13 cellular contexts compared by ENCODE assay signal in the genomic region with DNA sequence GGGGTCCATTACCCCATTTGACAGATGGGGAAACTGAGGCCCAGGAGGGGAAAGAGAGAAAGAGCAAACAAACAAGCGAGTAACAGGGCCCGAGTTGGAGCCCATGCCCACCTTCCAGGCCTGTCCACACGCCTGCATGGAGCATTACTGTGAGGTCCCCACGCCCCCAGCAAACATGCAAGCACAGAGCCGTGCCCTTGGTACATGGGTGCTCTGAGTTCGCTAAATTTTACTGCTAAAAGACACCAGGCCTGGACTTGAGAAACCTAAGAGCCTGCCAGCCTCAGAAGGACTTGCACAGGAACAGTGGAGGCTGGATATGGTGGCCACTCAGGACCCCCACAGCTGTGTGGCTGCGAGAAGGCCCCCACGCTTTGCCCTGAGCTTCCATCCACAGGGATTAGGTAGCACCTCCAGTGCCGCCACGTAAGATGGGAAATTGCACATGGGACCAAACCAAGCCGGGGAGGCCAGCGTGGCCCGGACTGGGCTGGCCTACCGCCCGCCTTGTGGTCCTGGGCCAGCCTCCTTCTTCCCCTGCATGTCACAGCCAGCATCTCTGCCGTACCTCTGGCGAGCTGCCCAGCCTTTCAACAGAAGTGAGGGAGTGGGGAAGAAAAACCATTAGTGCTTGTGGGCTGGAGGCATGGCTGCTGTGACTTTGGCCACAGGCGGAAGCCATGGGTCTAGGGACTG. TPM values are rescaled to one million over a fixed set of nuclear protein-coding genes. Genes with fewer than 3 reads are reported as not detected.
DNase-seq lines count a peak whose midpoint lies in the region; ATAC-seq and TF ChIP-seq lines count a peak whose summit lies in the region.
"Had no signal": no experiment of that assay in that cellular context is flagged by ENCODE, and none has a peak within 500 bp of the region (broad histone marks: within the 10 kb centered on the region; RNA-seq: fewer than 3 reads in every experiment).

No MANE protein-coding gene starts in this region.

- 37% methylated on average over 18 of the region's 18 CpGs for WGBS in prostate gland

- H3K27me3 ChIP-seq in prostate gland (replicated peaks; ENCODE audit: insufficient read depth) = no peaks in the 10 kb centered on the region

- intact Hi-C loops in prostate gland (cut with DNase I) = no loop called here

- POLR2A ChIA-PET in WTC11 (lab: Charles Lee) = interaction anchor here (1.0 kb wide), 1 partner anchor 68 kb away, joined by 3 read pairs; a partner anchor contains a TSS

- CTCF ChIA-PET in WTC11 (lab: Charles Lee) = interaction anchor here (1.2 to 4.1 kb wide), 2 partner anchors 10 to 15 kb away, joined by 4 to 25 read pairs; no protein-coding TSS in a partner anchor

- no peaks in the 10 kb centered on the region for H3K36me3 Mint-ChIP-seq in chondrocyte (ENCODE audit: low read depth)
- H3K36me3 Mint-ChIP-seq in WTC11 = no peaks in the 10 kb centered on the region

- peak overlapping the region in 1 of 2 donors; percentile 31 for H3K27ac ChIP-seq in prostate gland

- H3K36me3 ChIP-seq in prostate gland = no peaks in the 10 kb centered on the region

- no peak for TF ChIP-seq POLR2A in prostate gland (IDR thresholded peaks at IDR 0.05)

- ATAC-seq in WTC11 = no peak
- ATAC-seq: stimulated activated naive CD8-positive, alpha-beta T cell treated with anti-CD3 and anti-CD28 coated beads, Interleukin-15, amount 100 ng/mL, for 72 hours had no signal

- H3K27ac Mint-ChIP-seq in chondrocyte (ENCODE audit: unreplicated experiment) (no peak overlapping the region), WTC11 (no peak overlapping the region)
- H3K27ac Mint-ChIP-seq: nephron progenitor cell; stimulated activated naive CD8-positive, alpha-beta T cell treated with anti-CD3 and anti-CD28 coated beads, Interleukin-15, amount 100 ng/mL, for 72 hours had no signal

- TF ChIP-seq CTCF in fibroblast of pulmonary artery (IDR thresholded peaks at IDR 0.05; ENCODE audit: low read length, missing control alignments) (no peak), prostate gland (IDR thresholded peaks at IDR 0.05) (no peak), chondrocyte (IDR thresholded peaks at IDR 0.05) (no peak), WTC11 (IDR thresholded peaks at IDR 0.05) (no peak)

- H3K27me3 Mint-ChIP-seq in chondrocyte (ENCODE audit: low read depth) (peaks cover 28% of the 10 kb centered on the region), WTC11 (ENCODE audit: low read depth) (peaks cover 70% of the 10 kb centered on the region)

- DNase-seq in DMS79 treated with DMSO at 0.1 percent for 48 hours (lab: John Stamatoyannopoulos, UW) (peak; percentile 10), DMS79 (lab: John Stamatoyannopoulos, UW) (no peak), NCI-H69 (lab: John Stamatoyannopoulos, UW) (peak; percentile 57), fibroblast of pulmonary artery (ENCODE audit: low read depth) (peak; percentile 72), prostate gland (ENCODE audit: low spot score) (peak; percentile 80), chondrocyte (ENCODE audit: low spot score) (no peak), CD1c-positive myeloid dendritic cell (ENCODE audit: extremely low spot score) (no peak), WTC11 (ENCODE audit: low spot score) (no peak)
- DNase-seq: GDM1; NCI-H1694 treated with DMSO at 0.1 percent for 48 hours; nephron progenitor cell; stimulated activated naive CD8-positive, alpha-beta T cell treated with anti-CD3 and anti-CD28 coated beads, Interleukin-15, amount 100 ng/mL, for 72 hours had no signal

- H3K4me3 Mint-ChIP-seq in chondrocyte (ENCODE audit: unreplicated experiment) (no peak overlapping the region), WTC11 (no peak overlapping the region)
- H3K4me3 Mint-ChIP-seq: nephron progenitor cell; stimulated activated naive CD8-positive, alpha-beta T cell treated with anti-CD3 and anti-CD28 coated beads, Interleukin-15, amount 100 ng/mL, for 72 hours had no signal

- no peaks in the 10 kb centered on the region for H3K9me3 ChIP-seq in prostate gland
- H3K9me3 ChIP-seq: A549 had no signal

- H3K4me1 ChIP-seq in prostate gland (replicated peaks) = no peaks in the 10 kb centered on the region

- H3K4me1 Mint-ChIP-seq in chondrocyte (ENCODE audit: low read depth) = peaks cover 7% of the 10 kb centered on the region
- no peaks in the 10 kb centered on the region for H3K4me1 Mint-ChIP-seq in WTC11

- no peak overlapping the region for H3K4me3 ChIP-seq in fibroblast of pulmonary artery (replicated peaks; ENCODE audit: low read depth, low read length)
- no peak overlapping the region for H3K4me3 ChIP-seq in prostate gland
- H3K4me3 ChIP-seq: A549 had no signal

- H3K9me3 Mint-ChIP-seq in chondrocyte (ENCODE audit: low read depth) = no peaks in the 10 kb centered on the region
- no peaks in the 10 kb centered on the region for H3K9me3 Mint-ChIP-seq in WTC11
- H3K9me3 Mint-ChIP-seq: nephron progenitor cell; stimulated activated naive CD8-positive, alpha-beta T cell treated with anti-CD3 and anti-CD28 coated beads, Interleukin-15, amount 100 ng/mL, for 72 hours had no signal

TF ChIP-seq in WTC11, 78 proteins besides CTCF, POLR2A, EP300 and RAD21:
- TF ChIP-seq NFYB (CRISPR knock-in tag; conservative IDR thresholded peaks at IDR 0.05; ENCODE audit: low read depth) (no peak), TP53 (CRISPR knock-in tag; IDR thresholded peaks at IDR 0.05) (no peak), NR2C2 (CRISPR knock-in tag; IDR thresholded peaks at IDR 0.05) (no peak), NFE2L1 (CRISPR knock-in tag; IDR thresholded peaks at IDR 0.05) (no peak), RORB (CRISPR knock-in tag; IDR thresholded peaks at IDR 0.05) (no peak), ZBTB21 (CRISPR knock-in tag; IDR thresholded peaks at IDR 0.05; ENCODE audit: borderline replicate concordance) (no peak), IRF2 (CRISPR knock-in tag; IDR thresholded peaks at IDR 0.05; ENCODE audit: borderline replicate concordance, low read depth) (no peak), SMAD4 (CRISPR knock-in tag; IDR thresholded peaks at IDR 0.05) (no peak)
- TF ChIP-seq, protein P1, sequence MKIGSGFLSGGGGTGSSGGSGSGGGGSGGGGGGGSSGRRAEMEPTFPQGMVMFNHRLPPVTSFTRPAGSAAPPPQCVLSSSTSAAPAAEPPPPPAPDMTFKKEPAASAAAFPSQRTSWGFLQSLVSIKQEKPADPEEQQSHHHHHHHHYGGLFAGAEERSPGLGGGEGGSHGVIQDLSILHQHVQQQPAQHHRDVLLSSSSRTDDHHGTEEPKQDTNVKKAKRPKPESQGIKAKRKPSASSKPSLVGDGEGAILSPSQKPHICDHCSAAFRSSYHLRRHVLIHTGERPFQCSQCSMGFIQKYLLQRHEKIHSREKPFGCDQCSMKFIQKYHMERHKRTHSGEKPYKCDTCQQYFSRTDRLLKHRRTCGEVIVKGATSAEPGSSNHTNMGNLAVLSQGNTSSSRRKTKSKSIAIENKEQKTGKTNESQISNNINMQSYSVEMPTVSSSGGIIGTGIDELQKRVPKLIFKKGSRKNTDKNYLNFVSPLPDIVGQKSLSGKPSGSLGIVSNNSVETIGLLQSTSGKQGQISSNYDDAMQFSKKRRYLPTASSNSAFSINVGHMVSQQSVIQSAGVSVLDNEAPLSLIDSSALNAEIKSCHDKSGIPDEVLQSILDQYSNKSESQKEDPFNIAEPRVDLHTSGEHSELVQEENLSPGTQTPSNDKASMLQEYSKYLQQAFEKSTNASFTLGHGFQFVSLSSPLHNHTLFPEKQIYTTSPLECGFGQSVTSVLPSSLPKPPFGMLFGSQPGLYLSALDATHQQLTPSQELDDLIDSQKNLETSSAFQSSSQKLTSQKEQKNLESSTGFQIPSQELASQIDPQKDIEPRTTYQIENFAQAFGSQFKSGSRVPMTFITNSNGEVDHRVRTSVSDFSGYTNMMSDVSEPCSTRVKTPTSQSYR (CRISPR knock-in tag; IDR thresholded peaks at IDR 0.05) = no peak
- TF ChIP-seq, protein P2, sequence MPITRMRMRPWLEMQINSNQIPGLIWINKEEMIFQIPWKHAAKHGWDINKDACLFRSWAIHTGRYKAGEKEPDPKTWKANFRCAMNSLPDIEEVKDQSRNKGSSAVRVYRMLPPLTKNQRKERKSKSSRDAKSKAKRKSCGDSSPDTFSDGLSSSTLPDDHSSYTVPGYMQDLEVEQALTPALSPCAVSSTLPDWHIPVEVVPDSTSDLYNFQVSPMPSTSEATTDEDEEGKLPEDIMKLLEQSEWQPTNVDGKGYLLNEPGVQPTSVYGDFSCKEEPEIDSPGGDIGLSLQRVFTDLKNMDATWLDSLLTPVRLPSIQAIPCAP (CRISPR knock-in tag; IDR thresholded peaks at IDR 0.05) = no peak
- TF ChIP-seq, protein P3, sequence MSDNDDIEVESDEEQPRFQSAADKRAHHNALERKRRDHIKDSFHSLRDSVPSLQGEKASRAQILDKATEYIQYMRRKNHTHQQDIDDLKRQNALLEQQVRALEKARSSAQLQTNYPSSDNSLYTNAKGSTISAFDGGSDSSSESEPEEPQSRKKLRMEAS (CRISPR knock-in tag; IDR thresholded peaks at IDR 0.05) = no peak
- TF ChIP-seq, protein P4, sequence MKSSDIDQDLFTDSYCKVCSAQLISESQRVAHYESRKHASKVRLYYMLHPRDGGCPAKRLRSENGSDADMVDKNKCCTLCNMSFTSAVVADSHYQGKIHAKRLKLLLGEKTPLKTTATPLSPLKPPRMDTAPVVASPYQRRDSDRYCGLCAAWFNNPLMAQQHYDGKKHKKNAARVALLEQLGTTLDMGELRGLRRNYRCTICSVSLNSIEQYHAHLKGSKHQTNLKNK (CRISPR knock-in tag; IDR thresholded peaks at IDR 0.05) = no peak
- TF ChIP-seq, protein P5, sequence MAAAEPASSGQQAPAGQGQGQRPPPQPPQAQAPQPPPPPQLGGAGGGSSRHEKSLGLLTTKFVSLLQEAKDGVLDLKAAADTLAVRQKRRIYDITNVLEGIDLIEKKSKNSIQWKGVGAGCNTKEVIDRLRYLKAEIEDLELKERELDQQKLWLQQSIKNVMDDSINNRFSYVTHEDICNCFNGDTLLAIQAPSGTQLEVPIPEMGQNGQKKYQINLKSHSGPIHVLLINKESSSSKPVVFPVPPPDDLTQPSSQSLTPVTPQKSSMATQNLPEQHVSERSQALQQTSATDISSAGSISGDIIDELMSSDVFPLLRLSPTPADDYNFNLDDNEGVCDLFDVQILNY (CRISPR knock-in tag; IDR thresholded peaks at IDR 0.05) = no peak

RNA-seq across cellular contexts. Expression of a gene that starts 7.6 kb away (rescaled TPM):
- total RNA-seq in prostate gland (1 to 10 TPM; 2.4 to 4.8 TPM), chondrocyte (not detected in 3 replicates), WTC11 (2021) (0.16 to 0.34 TPM (median 0.17 TPM) in 3 replicates)

Comparison
In these comparisons a context has a peak if more than half of its experiments do, and no peak if none do; other contexts are left out.
1. DNase-seq: peak in DMS79 treated with DMSO at 0.1 percent for 48 hours (single experiment), NCI-H69 (single experiment), fibroblast of pulmonary artery (single experiment) and prostate gland (single experiment); none in DMS79 (single experiment), chondrocyte (single experiment), CD1c-positive myeloid dendritic cell (single experiment) and WTC11 (single experiment).